Comparison of ENCODE assay signal across 27 cellular contexts in the genomic region with DNA sequence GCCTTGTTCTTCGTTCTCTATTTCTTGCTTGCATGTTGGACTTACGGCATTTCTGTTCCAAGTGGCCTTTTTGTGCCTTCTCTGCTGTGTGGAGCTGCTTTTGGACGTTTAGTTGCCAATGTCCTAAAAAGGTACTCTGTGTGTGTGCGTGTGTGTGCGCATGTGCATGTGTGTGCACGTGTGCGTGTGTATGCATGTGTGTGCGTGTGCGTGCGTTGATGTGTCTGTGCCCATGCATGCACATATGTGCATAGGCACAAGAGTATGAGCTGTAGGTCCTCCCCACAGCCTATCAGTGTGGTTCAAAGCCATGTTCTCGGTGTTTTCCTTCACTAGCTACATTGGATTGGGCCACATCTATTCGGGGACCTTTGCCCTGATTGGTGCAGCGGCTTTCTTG. TPM values are rescaled to one million over a fixed set of nuclear protein-coding genes. Genes with fewer than 3 reads are reported as not detected.
DNase-seq lines count a peak whose midpoint lies in the region; ATAC-seq, FAIRE-seq and TF ChIP-seq lines count a peak whose summit lies in the region.
"Had no signal": no experiment of that assay in that cellular context is flagged by ENCODE, and none has a peak within 500 bp of the region (broad histone marks: within the 10 kb centered on the region; RNA-seq: fewer than 3 reads in every experiment).

No MANE protein-coding gene starts in this region.

- peaks cover 2% of the 10 kb centered on the region; the same call in 1 of the 2 replicates for H3K4me1 ChIP-seq in HepG2 (ENCODE audit: insufficient read depth, low read length)
- peaks cover 0 to 3% (median 2%) of the 10 kb centered on the region in 4 donors for H3K4me1 ChIP-seq in right lobe of liver
- H3K4me1 ChIP-seq in H1 (replicated peaks in 1 of 4; ENCODE audit: control insufficient read depth in 3 of 4, insufficient read depth in 4 of 4, low read length in 3 of 4), result no peaks in the 10 kb centered on the region
- H3K4me1 ChIP-seq: SJCRH30 had no signal

- H4K20me1 ChIP-seq in HepG2 (ENCODE audit: insufficient read depth, low read length) (no peaks in the 10 kb centered on the region), H1 (replicated peaks in 1 of 2; ENCODE audit: control insufficient read depth in 1 of 2, insufficient read depth in 2 of 2, low read length in 2 of 2) (peaks cover 15 to 22% of the 10 kb centered on the region in 2 experiments)

- ATAC-seq in HepG2 (no peak), right lobe of liver (no peak), HG03097 (IDR thresholded peaks at IDR 0.05; ENCODE audit: low FRiP score, unreplicated experiment) (no peak)
- ATAC-seq: Right ventricle myocardium inferior, SK-N-SH treated with all-trans-retinoic acid at 6 μM for 48 hours had no signal

- no peak overlapping the region for H3K27ac ChIP-seq in HepG2 (ENCODE audit: extremely low read length, insufficient read depth, low read length)
- H3K27ac ChIP-seq in right lobe of liver, result no peak overlapping the region
- no peak overlapping the region for H3K27ac ChIP-seq in H1 (ENCODE audit: low read depth, low read length)
- H3K27ac ChIP-seq: PC-9, SJCRH30 had no signal

- no peak overlapping the region for H3K14ac ChIP-seq in H1 (ENCODE audit: insufficient read length)

- H2AK5ac ChIP-seq in H1 (ENCODE audit: low read depth, low read length), result no peak overlapping the region

- H4K91ac ChIP-seq in H1 (replicated peaks; ENCODE audit: insufficient read length, low read length), result no peak overlapping the region

- no peak overlapping the region for H3K4ac ChIP-seq in H1 (replicated peaks; ENCODE audit: insufficient read length, low read depth, low read length)

- H3K23me2 ChIP-seq in H1 (ENCODE audit: low read depth, low read length), result no peaks in the 10 kb centered on the region

- no peaks in the 10 kb centered on the region for H3K27me3 ChIP-seq in HepG2 (ENCODE audit: control insufficient read depth in 1 of 2, insufficient read depth in 2 of 2, low read length in 2 of 2)
- H3K27me3 ChIP-seq in right lobe of liver, result no peaks in the 10 kb centered on the region
- H3K27me3 ChIP-seq in H1 (replicated peaks in 1 of 4; ENCODE audit: control insufficient read depth in 3 of 4, extremely low read depth in 1 of 4, insufficient read depth in 3 of 4, low read length in 3 of 4), result no peaks in the 10 kb centered on the region
- H3K27me3 ChIP-seq: MG63, SJCRH30 had no signal

- H2AFZ ChIP-seq in HepG2 (ENCODE audit: low read length) (no peak overlapping the region), H1 (ENCODE audit: low read length) (no peak overlapping the region)
- H2AFZ ChIP-seq: PC-9 had no signal

- TF ChIP-seq RAD21 in HepG2 (CRISPR knock-in tag; IDR thresholded peaks at IDR 0.05) (no peak), H1 (IDR thresholded peaks at IDR 0.05 in 1 of 2, conservative IDR thresholded peaks at IDR 0.05 in 1 of 2; ENCODE audit: low read depth in 2 of 2, low read length in 2 of 2) (no peak)

- no peak for TF ChIP-seq CTCF in HepG2 (CRISPR knock-in tag; IDR thresholded peaks at IDR 0.05)
- no peak for TF ChIP-seq CTCF in right lobe of liver (IDR thresholded peaks at IDR 0.05)
- no peak for TF ChIP-seq CTCF in H1 (IDR thresholded peaks at IDR 0.05; ENCODE audit: control extremely low read depth in 1 of 3, insufficient read depth in 1 of 3, low read depth in 1 of 3, low read length in 3 of 3)

- TF ChIP-seq POLR2A in HepG2 (IDR thresholded peaks at IDR 0.05; ENCODE audit: insufficient read depth in 1 of 2, low read depth in 2 of 2, low read length in 2 of 2) (no peak), right lobe of liver (IDR thresholded peaks at IDR 0.05) (no peak), H1 (IDR thresholded peaks at IDR 0.05; ENCODE audit: control extremely low read depth in 1 of 2, low read depth in 2 of 2, low read length in 2 of 2) (no peak)

- H3K4me2 ChIP-seq in HepG2 (ENCODE audit: low read depth, low read length) (no peak overlapping the region), H1 (ENCODE audit: insufficient read depth in 1 of 2, low read depth in 2 of 2, low read length in 2 of 2) (no peak overlapping the region)
- H3K4me2 ChIP-seq: PC-9 had no signal

- no peaks in the 10 kb centered on the region for H3K79me1 ChIP-seq in H1 (ENCODE audit: low read depth, low read length)

- H4K8ac ChIP-seq in H1 (ENCODE audit: extremely low read depth, insufficient read depth, low read length), result no peak overlapping the region; the same call in 1 of the 2 replicates

- H3K36me3 ChIP-seq in HepG2 (replicated peaks in 1 of 2; ENCODE audit: control insufficient read depth in 1 of 2, insufficient read depth in 2 of 2, low read length in 2 of 2) (peaks cover 43 to 86% of the 10 kb centered on the region in 2 experiments), right lobe of liver (peaks cover 2 to 81% (median 24%) of the 10 kb centered on the region in 4 donors), H1 (ENCODE audit: control insufficient read depth in 2 of 4, insufficient read depth in 4 of 4, low read length in 3 of 4) (peaks cover 40 to 72% (median 70%) of the 10 kb centered on the region in 4 experiments)

- no peak overlapping the region for H3K56ac ChIP-seq in H1 (replicated peaks; ENCODE audit: insufficient read length, low read depth, low read length)

- H3K18ac ChIP-seq in H1 (ENCODE audit: extremely low read depth, low read length), result no peak overlapping the region

- no peak overlapping the region for H2BK15ac ChIP-seq in H1 (ENCODE audit: low read length)

- H3K9me3 ChIP-seq in HepG2 (ENCODE audit: low read length) (no peaks in the 10 kb centered on the region), right lobe of liver (no peaks in the 10 kb centered on the region), H1 (ENCODE audit: insufficient read depth in 2 of 2, low read depth in 1 of 2, low read length in 1 of 2) (no peaks in the 10 kb centered on the region)
- H3K9me3 ChIP-seq: MG63, SJCRH30 had no signal

- no peaks in the 10 kb centered on the region for H3K79me2 ChIP-seq in HepG2 (ENCODE audit: insufficient read depth, low read length)
- H3K79me2 ChIP-seq in H1 (ENCODE audit: control insufficient read depth in 1 of 2, insufficient read depth in 2 of 2, low read length in 2 of 2), result no peaks in the 10 kb centered on the region

- POLR2A ChIA-PET in HepG2 (lab: Yijun Ruan, JAX) (no interaction called here), H1 (lab: Charles Lee; ENCODE audit: partially characterized antibody) (interaction anchor here (0.8 to 1.5 kb wide), 3 partner anchors 9 to 76 kb away, joined by 3 to 5 read pairs (median 3); no protein-coding TSS in a partner anchor)

- H2BK120ac ChIP-seq in H1 (replicated peaks; ENCODE audit: low read depth, low read length), result no peak overlapping the region

- no peak overlapping the region for H3K9ac ChIP-seq in HepG2 (ENCODE audit: insufficient read depth, low read depth, low read length)
- no peak overlapping the region for H3K9ac ChIP-seq in H1 (replicated peaks in 1 of 4; ENCODE audit: extremely low read depth in 1 of 4, low read depth in 3 of 4, low read length in 3 of 4)

- H4K5ac ChIP-seq in H1 (ENCODE audit: insufficient read length, low read depth, low read length), result peak overlapping the region; percentile 15

- no peak for TF ChIP-seq EP300 in HepG2 (IDR thresholded peaks at IDR 0.05; ENCODE audit: low read depth in 2 of 2, low read length in 2 of 2)
- no peak for TF ChIP-seq EP300 in HepG2 (CRISPR knock-in tag; IDR thresholded peaks at IDR 0.05; ENCODE audit: borderline replicate concordance)
- TF ChIP-seq EP300 in H1 (IDR thresholded peaks at IDR 0.05; ENCODE audit: borderline replicate concordance in 1 of 2, low read depth in 2 of 2, low read length in 2 of 2), result no peak

- whole genome bisulfite sequencing in HepG2 (ENCODE audit: low lambda C conversion rate), result 96% methylated on average over 11 of the region's 13 CpGs
- 86% methylated on average over 6 of the region's 13 CpGs for WGBS in right lobe of liver (ENCODE audit: insufficient coverage, low coverage, low lambda C conversion rate, missing lambda C conversion rate)
- WGBS in H1 (ENCODE audit: extremely low coverage in 1 of 2, insufficient coverage in 1 of 2, insufficient read length in 1 of 2, insufficient replicate concordance in 2 of 2, low coverage in 1 of 2, low lambda C conversion rate in 2 of 2, missing lambda C conversion rate in 1 of 2), 2 experiments, result 96% methylated on average over 12 of the region's 13 CpGs; no CpG with 5 or more reads in 1 of the 2 experiments

- H2BK12ac ChIP-seq in H1 (ENCODE audit: low read depth, low read length), result no peak overlapping the region

- intact Hi-C loops in HepG2 (cut with micrococcal nuclease; ENCODE audit: unreplicated experiment), result no loop called here
- intact Hi-C loops in right lobe of liver (cut with DNase I), result loop anchor here in 1 of 2 donors (10.0 kb wide), 1 partner anchor 131 kb away; no protein-coding TSS in a partner anchor

- H3K4me3 ChIP-seq in HepG2 (replicated peaks in 1 of 3; ENCODE audit: insufficient read depth in 1 of 3, low read depth in 2 of 3, low read length in 3 of 3) (no peak overlapping the region), right lobe of liver (no peak overlapping the region), H1 (ENCODE audit: extremely low read depth in 1 of 4, insufficient read depth in 2 of 4, low read depth in 3 of 4, low read length in 4 of 4) (no peak overlapping the region)
- H3K4me3 ChIP-seq: MG63, PC-9, SJCRH30 had no signal

- CTCF ChIA-PET in HepG2 (lab: Yijun Ruan, JAX; ENCODE audit: low intra/inter-chr PET ratio, low total read pairs) (no interaction called here), H1 (lab: Charles Lee; ENCODE audit: partially characterized antibody) (interaction anchor here (0.9 to 1.0 kb wide), 2 partner anchors 53 to 59 kb away, joined by 3 read pairs; no protein-coding TSS in a partner anchor)

- H2BK20ac ChIP-seq in H1 (ENCODE audit: low read length), result no peak overlapping the region

- FAIRE-seq in HepG2 (lab: Jason Lieb, UNC) (no peak), H1 (lab: Jason Lieb, UNC) (no peak), urothelium cell line (lab: Jason Lieb, UNC) (peak; percentile 84)
- FAIRE-seq: GM19239 had no signal

- no peak overlapping the region; the same call in 1 of the 2 replicates for H2BK5ac ChIP-seq in H1 (ENCODE audit: low read depth, low read length)

- H3K23ac ChIP-seq in H1 (ENCODE audit: insufficient read length), result no peak overlapping the region

- in situ Hi-C loops in HepG2 (cut with HindIII; ENCODE audit: extremely low pct_ligation_motif_present, low pct_unique_long_range_greater_than_20kb), result loop anchor here (10.0 kb wide), 1 partner anchor 131 kb away; no protein-coding TSS in a partner anchor

- no peak for DNase-seq in HepG2 (ENCODE audit: low spot score)
- no peak for DNase-seq in right lobe of liver
- DNase-seq in H1 (ENCODE audit: low read depth in 1 of 2, low spot score in 2 of 2), result no peak
- DNase-seq in urothelium cell line (ENCODE audit: low spot score), result no peak
- no peak for DNase-seq in retina
- DNase-seq: 8988T; Calu3; DMS79 treated with DMSO at 0.1 percent for 48 hours; GF-D8; KG1; MG63; NCI-H1105 treated with DMSO at 0.1 percent for 48 hours; NCI-H2029; NCI-H446; NCI-H524 treated with DMSO at 0.1 percent for 48 hours; NCI-H82; NK-92 treated with Interleukin-12 subunit alpha and Interleukin-12 subunit beta, amount 100 ng/mL, for 24 hours; PC-9 had no signal

- no TSS peak for BruUV-seq in HepG2 (replicated peaks; lab: Mats Ljungman, UMichigan)

RNA-seq across cellular contexts. Expression of a gene that starts 13.7 kb away (rescaled TPM):
- total RNA-seq in HepG2 (2016; rRNA removed; fragmentation: Illumina TruSeq; extraction: Trizol), result not detected in 2 replicates
- not detected in 2 replicates for total RNA-seq in HepG2 (2016; cell fraction: cytosol; rRNA removed; fragmentation: Illumina TruSeq; extraction: Trizol; ENCODE audit: low read depth)
- total RNA-seq in HepG2 (2016; cell fraction: insoluble cytoplasmic fraction; rRNA removed; fragmentation: Illumina TruSeq; extraction: Trizol), result not detected in 2 replicates
- total RNA-seq in HepG2 (2016; cell fraction: membrane; rRNA removed; fragmentation: Illumina TruSeq; extraction: Trizol), result not detected in 2 replicates
- total RNA-seq in HepG2 (2016; cell fraction: nucleus; rRNA removed; fragmentation: Illumina TruSeq; extraction: Trizol), result not detected in 2 replicates
- not detected in 2 replicates for polyA plus RNA-seq in HepG2 (2011; rRNA removed)
- not detected in 2 replicates for polyA plus RNA-seq in HepG2 (2011; cell fraction: cytosol; rRNA removed)
- not detected in 2 replicates for polyA plus RNA-seq in HepG2 (2011; cell fraction: nucleus; rRNA removed)
- 0.92 and 1.8 TPM in 2 replicates for polyA plus RNA-seq in HepG2 (2012)
- polyA plus RNA-seq in HepG2 (2016; cell fraction: cytosol; fragmentation: Illumina TruSeq; extraction: Trizol; ENCODE audit: low read depth), result not detected in 2 replicates
- not detected in 2 replicates for polyA plus RNA-seq in HepG2 (2016; cell fraction: insoluble cytoplasmic fraction; fragmentation: Illumina TruSeq; extraction: Trizol; ENCODE audit: low read depth)
- not detected in 2 replicates for polyA plus RNA-seq in HepG2 (2016; cell fraction: membrane; fragmentation: Illumina TruSeq; extraction: Trizol; ENCODE audit: low read depth)
- not detected in 2 replicates for polyA plus RNA-seq in HepG2 (2016; cell fraction: nucleus; fragmentation: Illumina TruSeq; extraction: Trizol; ENCODE audit: insufficient read depth, low read depth)
- polyA minus RNA-seq in HepG2 (2011; rRNA and poly(A)+ RNA removed; ENCODE audit: low replicate concordance), result not detected in 2 replicates
- polyA minus RNA-seq in HepG2 (2011; cell fraction: cytosol; rRNA and poly(A)+ RNA removed), result not detected in 2 replicates
- polyA minus RNA-seq in HepG2 (2011; cell fraction: nucleus; rRNA and poly(A)+ RNA removed), result not detected in 2 replicates
- total RNA-seq in right lobe of liver, result 1 to 10 TPM in 2 of 6 experiments, under 1 TPM in 2, not detected in 2; 0.27 to 2.3 (median 1.3) TPM
- total RNA-seq in H1 (2021; fragmentation: NEBNext Ultra II Directional; extraction: Animal tissue kit (Norgen Biotek cat#: 25700)), result not detected in 2 replicates
- polyA plus RNA-seq in H1 (2011; rRNA removed), result not detected in 2 replicates
- not detected for polyA plus RNA-seq in H1 (2011; cell fraction: cytosol; rRNA removed)
- not detected for polyA plus RNA-seq in H1 (2011; cell fraction: nucleus; rRNA removed)
- polyA plus RNA-seq in H1 (2012, experiment 1 of 2), result 0.28 to 0.62 TPM in 2 of 4 replicates, not detected in the others
- not detected for polyA plus RNA-seq in H1 (2012, experiment 2 of 2)
- polyA plus RNA-seq in H1 (2013, experiment 1 of 2), result not detected
- not detected for polyA plus RNA-seq in H1 (2013, experiment 2 of 2)
- not detected in 2 replicates for polyA minus RNA-seq in H1 (2011; rRNA and poly(A)+ RNA removed)
- not detected for polyA minus RNA-seq in H1 (2011; cell fraction: cytosol; rRNA and poly(A)+ RNA removed)
- not detected for polyA minus RNA-seq in H1 (2011; cell fraction: nucleus; rRNA and poly(A)+ RNA removed)
- total RNA-seq: Calu3, H4, HT1080, PC-9, RPMI7951 had no signal
- polyA plus RNA-seq: BJ had no signal

RNA-seq across cellular contexts. Expression of a gene that starts 24.8 kb away (rescaled TPM):
- total RNA-seq in HepG2 (2016; rRNA removed; fragmentation: Illumina TruSeq; extraction: Trizol) (not detected in 2 replicates), right lobe of liver (under 1 TPM in 1 of 6 experiments, not detected in 5; 0.44 TPM)
- not detected in 2 replicates for total RNA-seq in HepG2 (2016; cell fraction: cytosol; rRNA removed; fragmentation: Illumina TruSeq; extraction: Trizol; ENCODE audit: low read depth)
- total RNA-seq in HepG2 (2016; cell fraction: insoluble cytoplasmic fraction; rRNA removed; fragmentation: Illumina TruSeq; extraction: Trizol), result 0.24 TPM in 1 of 2 replicates, not detected in the other
- not detected in 2 replicates for total RNA-seq in HepG2 (2016; cell fraction: membrane; rRNA removed; fragmentation: Illumina TruSeq; extraction: Trizol)
- not detected in 2 replicates for total RNA-seq in HepG2 (2016; cell fraction: nucleus; rRNA removed; fragmentation: Illumina TruSeq; extraction: Trizol)
- polyA plus RNA-seq in HepG2 (2011; rRNA removed) (1.9 and 3.7 TPM in 2 replicates), H1 (2011; rRNA removed) (0.36 and 0.77 TPM in 2 replicates)
- 2.1 TPM in 2 replicates for polyA plus RNA-seq in HepG2 (2011; cell fraction: cytosol; rRNA removed)
- polyA plus RNA-seq in HepG2 (2011; cell fraction: nucleus; rRNA removed), result 0.90 and 2.1 TPM in 2 replicates
- 0.77 and 4.3 TPM in 2 replicates for polyA plus RNA-seq in HepG2 (2012)
- not detected in 2 replicates for polyA plus RNA-seq in HepG2 (2016; cell fraction: cytosol; fragmentation: Illumina TruSeq; extraction: Trizol; ENCODE audit: low read depth)
- not detected in 2 replicates for polyA plus RNA-seq in HepG2 (2016; cell fraction: insoluble cytoplasmic fraction; fragmentation: Illumina TruSeq; extraction: Trizol; ENCODE audit: low read depth)
- not detected in 2 replicates for polyA plus RNA-seq in HepG2 (2016; cell fraction: membrane; fragmentation: Illumina TruSeq; extraction: Trizol; ENCODE audit: low read depth)
- polyA plus RNA-seq in HepG2 (2016; cell fraction: nucleus; fragmentation: Illumina TruSeq; extraction: Trizol; ENCODE audit: insufficient read depth, low read depth), result 0.79 and 0.81 TPM in 2 replicates
- 0.56 TPM in 1 of 2 replicates, not detected in the other for polyA minus RNA-seq in HepG2 (2011; rRNA and poly(A)+ RNA removed; ENCODE audit: low replicate concordance)
- polyA minus RNA-seq in HepG2 (2011; cell fraction: cytosol; rRNA and poly(A)+ RNA removed), result 2.6 TPM in 1 of 2 replicates, not detected in the other
- not detected in 2 replicates for polyA minus RNA-seq in HepG2 (2011; cell fraction: nucleus; rRNA and poly(A)+ RNA removed)
- total RNA-seq in H1 (2021; fragmentation: NEBNext Ultra II Directional; extraction: Animal tissue kit (Norgen Biotek cat#: 25700)), result 0.91 and 1.2 TPM in 2 replicates
- polyA plus RNA-seq in H1 (2011; cell fraction: cytosol; rRNA removed), result 0.18 TPM
- 0.19 TPM for polyA plus RNA-seq in H1 (2011; cell fraction: nucleus; rRNA removed)
- polyA plus RNA-seq in H1 (2012, experiment 1 of 2), result 0.27 to 0.49 TPM in 2 of 4 replicates, not detected in the others
- polyA plus RNA-seq in H1 (2012, experiment 2 of 2), result 0.67 TPM
- 1.8 TPM for polyA plus RNA-seq in H1 (2013, experiment 1 of 2)
- polyA plus RNA-seq in H1 (2013, experiment 2 of 2), result 2.2 TPM
- not detected in 2 replicates for polyA minus RNA-seq in H1 (2011; rRNA and poly(A)+ RNA removed)
- not detected for polyA minus RNA-seq in H1 (2011; cell fraction: cytosol; rRNA and poly(A)+ RNA removed)
- polyA minus RNA-seq in H1 (2011; cell fraction: nucleus; rRNA and poly(A)+ RNA removed), result not detected
- total RNA-seq: Calu3, H4, HT1080, PC-9, RPMI7951 had no signal

RNA-seq across cellular contexts. Expression of a gene that starts 27.9 kb away (rescaled TPM):
- total RNA-seq in HepG2 (2016; rRNA removed; fragmentation: Illumina TruSeq; extraction: Trizol) (10.1 and 19.3 TPM in 2 replicates), right lobe of liver (10 to 100 TPM in 2 of 6 experiments, 1 to 10 TPM in 4; 4.2 to 12.7 (median 9.2) TPM)
- total RNA-seq in HepG2 (2016; cell fraction: cytosol; rRNA removed; fragmentation: Illumina TruSeq; extraction: Trizol; ENCODE audit: low read depth), result 3.7 and 4.0 TPM in 2 replicates
- total RNA-seq in HepG2 (2016; cell fraction: insoluble cytoplasmic fraction; rRNA removed; fragmentation: Illumina TruSeq; extraction: Trizol), result 7.6 and 20.5 TPM in 2 replicates
- 5.4 and 6.2 TPM in 2 replicates for total RNA-seq in HepG2 (2016; cell fraction: membrane; rRNA removed; fragmentation: Illumina TruSeq; extraction: Trizol)
- total RNA-seq in HepG2 (2016; cell fraction: nucleus; rRNA removed; fragmentation: Illumina TruSeq; extraction: Trizol), result 39.7 and 42.7 TPM in 2 replicates
- polyA plus RNA-seq in HepG2 (2011; rRNA removed) (14.9 and 19.9 TPM in 2 replicates), H1 (2011; rRNA removed) (15.7 and 20.4 TPM in 2 replicates)
- 8.3 and 12.0 TPM in 2 replicates for polyA plus RNA-seq in HepG2 (2011; cell fraction: cytosol; rRNA removed)
- polyA plus RNA-seq in HepG2 (2011; cell fraction: nucleus; rRNA removed), result 67.2 and 84.3 TPM in 2 replicates
- 25.5 and 26.0 TPM in 2 replicates for polyA plus RNA-seq in HepG2 (2012)
- 1.4 and 1.6 TPM in 2 replicates for polyA plus RNA-seq in HepG2 (2016; cell fraction: cytosol; fragmentation: Illumina TruSeq; extraction: Trizol; ENCODE audit: low read depth)
- 4.8 and 8.2 TPM in 2 replicates for polyA plus RNA-seq in HepG2 (2016; cell fraction: insoluble cytoplasmic fraction; fragmentation: Illumina TruSeq; extraction: Trizol; ENCODE audit: low read depth)
- polyA plus RNA-seq in HepG2 (2016; cell fraction: membrane; fragmentation: Illumina TruSeq; extraction: Trizol; ENCODE audit: low read depth), result 3.7 and 4.3 TPM in 2 replicates
- polyA plus RNA-seq in HepG2 (2016; cell fraction: nucleus; fragmentation: Illumina TruSeq; extraction: Trizol; ENCODE audit: insufficient read depth, low read depth), result 103 and 104 TPM in 2 replicates
- polyA minus RNA-seq in HepG2 (2011; rRNA and poly(A)+ RNA removed; ENCODE audit: low replicate concordance), result 10.8 and 21.4 TPM in 2 replicates
- 8.2 and 9.7 TPM in 2 replicates for polyA minus RNA-seq in HepG2 (2011; cell fraction: cytosol; rRNA and poly(A)+ RNA removed)
- polyA minus RNA-seq in HepG2 (2011; cell fraction: nucleus; rRNA and poly(A)+ RNA removed), result 37.9 and 38.6 TPM in 2 replicates
- 25.5 and 26.0 TPM in 2 replicates for total RNA-seq in H1 (2021; fragmentation: NEBNext Ultra II Directional; extraction: Animal tissue kit (Norgen Biotek cat#: 25700))
- 14.5 TPM for polyA plus RNA-seq in H1 (2011; cell fraction: cytosol; rRNA removed)
- polyA plus RNA-seq in H1 (2011; cell fraction: nucleus; rRNA removed), result 56.9 TPM
- 16.3 to 19.7 TPM (median 17.9 TPM) in 4 replicates for polyA plus RNA-seq in H1 (2012, experiment 1 of 2)
- polyA plus RNA-seq in H1 (2012, experiment 2 of 2), result 5.3 TPM
- polyA plus RNA-seq in H1 (2013, experiment 1 of 2), result 25.9 TPM
- polyA plus RNA-seq in H1 (2013, experiment 2 of 2), result 26.7 TPM
- polyA minus RNA-seq in H1 (2011; rRNA and poly(A)+ RNA removed), result 14.1 and 19.6 TPM in 2 replicates
- polyA minus RNA-seq in H1 (2011; cell fraction: cytosol; rRNA and poly(A)+ RNA removed), result 11.1 TPM
- polyA minus RNA-seq in H1 (2011; cell fraction: nucleus; rRNA and poly(A)+ RNA removed), result 21.3 TPM

RNA-seq across cellular contexts. Expression of a gene that starts 28.1 kb away (rescaled TPM):
- total RNA-seq in HepG2 (2016; rRNA removed; fragmentation: Illumina TruSeq; extraction: Trizol) (5.0 and 8.2 TPM in 2 replicates), right lobe of liver (10 to 100 TPM; 10.6 to 20.1 (median 15.6) TPM)
- total RNA-seq in HepG2 (2016; cell fraction: cytosol; rRNA removed; fragmentation: Illumina TruSeq; extraction: Trizol; ENCODE audit: low read depth), result 4.1 and 5.4 TPM in 2 replicates
- 4.9 and 8.0 TPM in 2 replicates for total RNA-seq in HepG2 (2016; cell fraction: insoluble cytoplasmic fraction; rRNA removed; fragmentation: Illumina TruSeq; extraction: Trizol)
- 5.9 and 7.6 TPM in 2 replicates for total RNA-seq in HepG2 (2016; cell fraction: membrane; rRNA removed; fragmentation: Illumina TruSeq; extraction: Trizol)
- 10.1 and 14.4 TPM in 2 replicates for total RNA-seq in HepG2 (2016; cell fraction: nucleus; rRNA removed; fragmentation: Illumina TruSeq; extraction: Trizol)
- polyA plus RNA-seq in HepG2 (2011; rRNA removed) (3.8 and 6.8 TPM in 2 replicates), H1 (2011; rRNA removed) (8.7 and 11.6 TPM in 2 replicates)
- 2.8 and 3.4 TPM in 2 replicates for polyA plus RNA-seq in HepG2 (2011; cell fraction: cytosol; rRNA removed)
- 11.8 and 13.3 TPM in 2 replicates for polyA plus RNA-seq in HepG2 (2011; cell fraction: nucleus; rRNA removed)
- 2.8 and 3.0 TPM in 2 replicates for polyA plus RNA-seq in HepG2 (2012)
- 0.58 and 0.61 TPM in 2 replicates for polyA plus RNA-seq in HepG2 (2016; cell fraction: cytosol; fragmentation: Illumina TruSeq; extraction: Trizol; ENCODE audit: low read depth)
- 3.6 and 4.9 TPM in 2 replicates for polyA plus RNA-seq in HepG2 (2016; cell fraction: insoluble cytoplasmic fraction; fragmentation: Illumina TruSeq; extraction: Trizol; ENCODE audit: low read depth)
- polyA plus RNA-seq in HepG2 (2016; cell fraction: membrane; fragmentation: Illumina TruSeq; extraction: Trizol; ENCODE audit: low read depth), result 0.73 and 0.76 TPM in 2 replicates
- 8.2 and 9.0 TPM in 2 replicates for polyA plus RNA-seq in HepG2 (2016; cell fraction: nucleus; fragmentation: Illumina TruSeq; extraction: Trizol; ENCODE audit: insufficient read depth, low read depth)
- 19.5 and 30.6 TPM in 2 replicates for polyA minus RNA-seq in HepG2 (2011; rRNA and poly(A)+ RNA removed; ENCODE audit: low replicate concordance)
- 2.5 and 6.1 TPM in 2 replicates for polyA minus RNA-seq in HepG2 (2011; cell fraction: cytosol; rRNA and poly(A)+ RNA removed)
- polyA minus RNA-seq in HepG2 (2011; cell fraction: nucleus; rRNA and poly(A)+ RNA removed), result 22.8 and 22.9 TPM in 2 replicates
- total RNA-seq in H1 (2021; fragmentation: NEBNext Ultra II Directional; extraction: Animal tissue kit (Norgen Biotek cat#: 25700)), result 17.9 and 18.5 TPM in 2 replicates
- 11.6 TPM for polyA plus RNA-seq in H1 (2011; cell fraction: cytosol; rRNA removed)
- polyA plus RNA-seq in H1 (2011; cell fraction: nucleus; rRNA removed), result 25.9 TPM
- polyA plus RNA-seq in H1 (2012, experiment 1 of 2), result 8.8 to 11.6 TPM (median 10.6 TPM) in 4 replicates
- 9.7 TPM for polyA plus RNA-seq in H1 (2012, experiment 2 of 2)
- 7.9 TPM for polyA plus RNA-seq in H1 (2013, experiment 1 of 2)
- polyA plus RNA-seq in H1 (2013, experiment 2 of 2), result 6.8 TPM
- 27.2 and 30.4 TPM in 2 replicates for polyA minus RNA-seq in H1 (2011; rRNA and poly(A)+ RNA removed)
- 13.9 TPM for polyA minus RNA-seq in H1 (2011; cell fraction: cytosol; rRNA and poly(A)+ RNA removed)
- 36.5 TPM for polyA minus RNA-seq in H1 (2011; cell fraction: nucleus; rRNA and poly(A)+ RNA removed)
